In the genomic region with DNA sequence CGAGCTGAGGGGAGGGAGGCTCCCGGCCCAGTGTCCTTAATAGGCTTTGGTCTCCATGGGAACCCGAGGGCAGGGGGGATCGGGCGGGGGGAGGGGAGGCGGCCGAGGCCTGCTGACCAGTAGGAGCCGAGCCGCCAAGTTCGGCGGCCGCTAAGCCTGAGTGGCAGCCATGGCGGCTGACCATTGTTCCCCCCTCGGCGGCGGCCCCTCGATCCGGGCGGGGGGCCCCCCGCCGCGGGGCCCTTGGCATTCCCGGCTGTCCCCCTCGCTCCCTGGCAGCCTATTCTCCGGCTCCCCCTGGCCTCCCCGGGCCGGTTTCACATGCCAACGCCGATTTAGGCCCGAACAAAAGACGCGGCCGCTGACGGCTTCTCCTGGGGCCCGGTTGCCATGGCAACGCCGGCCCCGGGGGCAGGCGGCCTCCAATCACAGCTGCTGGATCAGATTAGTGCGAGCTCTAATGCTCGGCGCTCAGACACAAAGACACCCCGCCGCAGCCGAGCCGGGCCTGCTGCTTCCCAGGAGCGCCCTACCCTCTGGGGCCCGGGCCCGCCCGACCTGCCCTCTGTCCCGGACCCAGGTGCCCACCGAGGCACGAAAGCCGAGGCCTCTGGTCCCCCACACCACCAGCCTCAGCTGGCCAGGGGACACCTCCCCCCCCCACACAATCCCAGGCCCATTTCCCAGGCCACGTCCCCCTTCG, we compare ENCODE assay signal across 1 cellular context.
TF ChIP-seq lines count a peak whose summit lies in the region.

No MANE protein-coding gene starts in this region.

TF ChIP-seq in K562, 482 proteins besides CTCF, POLR2A, EP300 and RAD21:
- TF ChIP-seq ZNF282 (CRISPR knock-in tag; IDR thresholded peaks at IDR 0.05) (no peak), SRSF3 (IDR thresholded peaks at IDR 0.05; ENCODE audit: insufficient read depth, low read length) (no peak), RFX1 (IDR thresholded peaks at IDR 0.05) (peak; percentile 95), HDAC1 (IDR thresholded peaks at IDR 0.05) (no peak), TEAD4 (IDR thresholded peaks at IDR 0.05; ENCODE audit: low read length) (no peak), TEAD4 (CRISPR knock-in tag; IDR thresholded peaks at IDR 0.05; ENCODE audit: borderline replicate concordance) (no peak), PHF21A (IDR thresholded peaks at IDR 0.05; ENCODE audit: borderline replicate concordance, low read depth) (0 out of 2 replicates have a peak, but pooled peaks have one; percentile 50), RCOR1 (IDR thresholded peaks at IDR 0.05; ENCODE audit: borderline replicate concordance in 1 of 2, low read depth in 2 of 2, low read length in 2 of 2) (peak in 1 of 2 experiments; percentile 83; a peak in 2 of 4 replicates), BMI1 (IDR thresholded peaks at IDR 0.05; ENCODE audit: low read length) (peak; percentile 67; the same call in 1 of the 2 replicates), KDM1A (IDR thresholded peaks at IDR 0.05) (peak; percentile 65 to 69; a peak in 2 of 4 replicates), WHSC1 (IDR thresholded peaks at IDR 0.05; ENCODE audit: low read length) (no peak), CXXC5 (CRISPR knock-in tag; IDR thresholded peaks at IDR 0.05) (0 out of 2 replicates have a peak, but pooled peaks have one; percentile 19)
- TF ChIP-seq, protein P1, sequence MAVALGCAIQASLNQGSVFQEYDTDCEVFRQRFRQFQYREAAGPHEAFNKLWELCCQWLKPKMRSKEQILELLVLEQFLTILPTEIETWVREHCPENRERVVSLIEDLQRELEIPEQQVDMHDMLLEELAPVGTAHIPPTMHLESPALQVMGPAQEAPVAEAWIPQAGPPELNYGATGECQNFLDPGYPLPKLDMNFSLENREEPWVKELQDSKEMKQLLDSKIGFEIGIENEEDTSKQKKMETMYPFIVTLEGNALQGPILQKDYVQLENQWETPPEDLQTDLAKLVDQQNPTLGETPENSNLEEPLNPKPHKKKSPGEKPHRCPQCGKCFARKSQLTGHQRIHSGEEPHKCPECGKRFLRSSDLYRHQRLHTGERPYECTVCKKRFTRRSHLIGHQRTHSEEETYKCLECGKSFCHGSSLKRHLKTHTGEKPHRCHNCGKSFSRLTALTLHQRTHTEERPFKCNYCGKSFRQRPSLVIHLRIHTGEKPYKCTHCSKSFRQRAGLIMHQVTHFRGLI (CRISPR knock-in tag; IDR thresholded peaks at IDR 0.05), result no peak
- TF ChIP-seq, protein P2, sequence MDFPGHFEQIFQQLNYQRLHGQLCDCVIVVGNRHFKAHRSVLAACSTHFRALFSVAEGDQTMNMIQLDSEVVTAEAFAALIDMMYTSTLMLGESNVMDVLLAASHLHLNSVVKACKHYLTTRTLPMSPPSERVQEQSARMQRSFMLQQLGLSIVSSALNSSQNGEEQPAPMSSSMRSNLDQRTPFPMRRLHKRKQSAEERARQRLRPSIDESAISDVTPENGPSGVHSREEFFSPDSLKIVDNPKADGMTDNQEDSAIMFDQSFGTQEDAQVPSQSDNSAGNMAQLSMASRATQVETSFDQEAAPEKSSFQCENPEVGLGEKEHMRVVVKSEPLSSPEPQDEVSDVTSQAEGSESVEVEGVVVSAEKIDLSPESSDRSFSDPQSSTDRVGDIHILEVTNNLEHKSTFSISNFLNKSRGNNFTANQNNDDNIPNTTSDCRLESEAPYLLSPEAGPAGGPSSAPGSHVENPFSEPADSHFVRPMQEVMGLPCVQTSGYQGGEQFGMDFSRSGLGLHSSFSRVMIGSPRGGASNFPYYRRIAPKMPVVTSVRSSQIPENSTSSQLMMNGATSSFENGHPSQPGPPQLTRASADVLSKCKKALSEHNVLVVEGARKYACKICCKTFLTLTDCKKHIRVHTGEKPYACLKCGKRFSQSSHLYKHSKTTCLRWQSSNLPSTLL (IDR thresholded peaks at IDR 0.05), result no peak
- TF ChIP-seq, protein P3, sequence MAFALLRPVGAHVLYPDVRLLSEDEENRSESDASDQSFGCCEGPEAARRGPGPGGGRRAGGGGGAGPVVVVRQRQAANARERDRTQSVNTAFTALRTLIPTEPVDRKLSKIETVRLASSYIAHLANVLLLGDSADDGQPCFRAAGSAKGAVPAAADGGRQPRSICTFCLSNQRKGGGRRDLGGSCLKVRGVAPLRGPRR (CRISPR knock-in tag; IDR thresholded peaks at IDR 0.05), result no peak
- TF ChIP-seq, protein P4, sequence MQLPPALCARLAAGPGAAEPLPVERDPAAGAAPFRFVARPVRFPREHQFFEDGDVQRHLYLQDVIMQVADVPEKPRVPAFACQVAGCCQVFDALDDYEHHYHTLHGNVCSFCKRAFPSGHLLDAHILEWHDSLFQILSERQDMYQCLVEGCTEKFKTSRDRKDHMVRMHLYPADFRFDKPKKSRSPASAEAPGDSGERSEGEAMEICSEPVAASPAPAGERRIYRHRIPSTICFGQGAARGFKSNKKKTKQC (CRISPR knock-in tag; IDR thresholded peaks at IDR 0.05), result no peak
- TF ChIP-seq, protein P5, sequence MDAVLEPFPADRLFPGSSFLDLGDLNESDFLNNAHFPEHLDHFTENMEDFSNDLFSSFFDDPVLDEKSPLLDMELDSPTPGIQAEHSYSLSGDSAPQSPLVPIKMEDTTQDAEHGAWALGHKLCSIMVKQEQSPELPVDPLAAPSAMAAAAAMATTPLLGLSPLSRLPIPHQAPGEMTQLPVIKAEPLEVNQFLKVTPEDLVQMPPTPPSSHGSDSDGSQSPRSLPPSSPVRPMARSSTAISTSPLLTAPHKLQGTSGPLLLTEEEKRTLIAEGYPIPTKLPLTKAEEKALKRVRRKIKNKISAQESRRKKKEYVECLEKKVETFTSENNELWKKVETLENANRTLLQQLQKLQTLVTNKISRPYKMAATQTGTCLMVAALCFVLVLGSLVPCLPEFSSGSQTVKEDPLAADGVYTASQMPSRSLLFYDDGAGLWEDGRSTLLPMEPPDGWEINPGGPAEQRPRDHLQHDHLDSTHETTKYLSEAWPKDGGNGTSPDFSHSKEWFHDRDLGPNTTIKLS (IDR thresholded peaks at IDR 0.05; ENCODE audit: borderline replicate concordance, low read depth), result no peak
- TF ChIP-seq, protein P6, sequence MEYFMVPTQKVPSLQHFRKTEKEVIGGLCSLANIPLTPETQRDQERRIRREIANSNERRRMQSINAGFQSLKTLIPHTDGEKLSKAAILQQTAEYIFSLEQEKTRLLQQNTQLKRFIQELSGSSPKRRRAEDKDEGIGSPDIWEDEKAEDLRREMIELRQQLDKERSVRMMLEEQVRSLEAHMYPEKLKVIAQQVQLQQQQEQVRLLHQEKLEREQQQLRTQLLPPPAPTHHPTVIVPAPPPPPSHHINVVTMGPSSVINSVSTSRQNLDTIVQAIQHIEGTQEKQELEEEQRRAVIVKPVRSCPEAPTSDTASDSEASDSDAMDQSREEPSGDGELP (CRISPR knock-in tag; IDR thresholded peaks at IDR 0.05; ENCODE audit: borderline replicate concordance), result peak; percentile 47; the same call in 1 of the 2 replicates
- TF ChIP-seq, protein P7, sequence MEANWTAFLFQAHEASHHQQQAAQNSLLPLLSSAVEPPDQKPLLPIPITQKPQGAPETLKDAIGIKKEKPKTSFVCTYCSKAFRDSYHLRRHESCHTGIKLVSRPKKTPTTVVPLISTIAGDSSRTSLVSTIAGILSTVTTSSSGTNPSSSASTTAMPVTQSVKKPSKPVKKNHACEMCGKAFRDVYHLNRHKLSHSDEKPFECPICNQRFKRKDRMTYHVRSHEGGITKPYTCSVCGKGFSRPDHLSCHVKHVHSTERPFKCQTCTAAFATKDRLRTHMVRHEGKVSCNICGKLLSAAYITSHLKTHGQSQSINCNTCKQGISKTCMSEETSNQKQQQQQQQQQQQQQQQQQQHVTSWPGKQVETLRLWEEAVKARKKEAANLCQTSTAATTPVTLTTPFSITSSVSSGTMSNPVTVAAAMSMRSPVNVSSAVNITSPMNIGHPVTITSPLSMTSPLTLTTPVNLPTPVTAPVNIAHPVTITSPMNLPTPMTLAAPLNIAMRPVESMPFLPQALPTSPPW (CRISPR knock-in tag; IDR thresholded peaks at IDR 0.05), result 0 out of 2 replicates have a peak, but pooled peaks have one; percentile 23
TF ChIP-seq in K562: peak in this region for 8.
